Comparison of ENCODE assay signal across 13 cellular contexts in the genomic region with DNA sequence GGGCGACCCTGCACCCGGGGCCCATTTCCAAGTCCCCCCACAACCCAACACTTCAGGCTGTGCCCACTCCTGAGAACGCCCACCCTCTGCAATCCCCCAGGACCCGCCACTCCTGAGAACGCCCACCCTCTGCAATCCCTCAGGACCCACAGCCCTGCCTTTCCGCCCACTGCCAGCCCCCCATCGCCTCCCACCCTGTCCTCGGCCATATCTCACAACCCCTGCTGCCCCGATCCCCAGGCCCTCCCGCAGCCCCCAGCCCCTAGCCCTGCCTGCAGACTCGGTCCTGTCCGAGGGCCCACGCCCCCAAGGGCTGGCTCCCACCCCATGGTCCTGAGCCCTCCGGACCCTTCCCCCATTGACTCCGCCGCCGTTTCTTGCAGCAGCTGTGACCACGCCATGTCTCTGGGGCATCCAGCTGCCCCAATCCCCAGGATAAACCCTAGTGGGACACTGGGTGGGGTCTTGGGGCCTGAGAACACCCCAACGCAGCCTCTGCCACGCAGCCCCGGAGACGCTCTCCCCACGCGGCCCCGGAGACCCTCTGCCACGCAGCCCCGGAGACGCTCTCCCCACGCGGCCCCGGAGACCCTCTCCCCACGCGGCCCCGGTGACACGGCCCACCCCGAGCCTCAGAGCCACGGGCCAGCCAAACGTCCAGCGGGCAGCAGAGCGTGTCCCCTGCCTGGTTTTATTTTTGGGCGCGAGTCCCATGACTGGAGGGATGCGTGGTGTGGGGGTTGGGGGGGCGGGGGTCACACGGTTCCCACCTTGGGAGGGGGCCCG.
"Had no signal": no experiment of that assay in that cellular context is flagged by ENCODE, and none has a peak within 500 bp of the region (broad histone marks: within the 10 kb centered on the region; RNA-seq: fewer than 3 reads in every experiment).

No MANE protein-coding gene starts in this region.

- H3K9me3 ChIP-seq: colonic mucosa, right lobe of liver, vagina had no signal

- DNase-seq: activated CD4-positive, alpha-beta T cell treated with anti-CD3 and anti-CD28 coated beads, Interleukin-2, amount 10 ng/mL, durations not matched to agents 7 days and 5 days; activated CD8-positive, alpha-beta memory T cell treated with anti-CD3 and anti-CD28 coated beads for 24 hours; activated naive CD4-positive, alpha-beta T cell treated with Interleukin-2 at 50 U/mL for 16 hours; activated naive CD8-positive, alpha-beta T cell treated with anti-CD3 and anti-CD28 coated beads, Interleukin-2, amount 50 U/mL, for 24 hours; colonic mucosa; effector CD4-positive, alpha-beta T cell; stimulated activated CD4-positive, alpha-beta T cell treated with anti-CD3 and anti-CD28 coated beads, Interleukin-12 subunit alpha, Interleukin-12 subunit beta, amount 100 ng/mL, for 4 hours had no signal

- H3K4me1 Mint-ChIP-seq: activated CD4-positive, alpha-beta T cell treated with anti-CD3 and anti-CD28 coated beads, Interleukin-2, amount 10 ng/mL, durations not matched to agents 7 days and 5 days; activated naive CD8-positive, alpha-beta T cell treated with anti-CD3 and anti-CD28 coated beads, Interleukin-2, amount 50 U/mL, for 24 hours; neural progenitor cell had no signal

- ATAC-seq: activated naive CD8-positive, alpha-beta T cell treated with anti-CD3 and anti-CD28 coated beads, Interleukin-2, amount 50 U/mL, for 24 hours; WTC11 had no signal

- H3K27ac Mint-ChIP-seq: activated CD4-positive, alpha-beta T cell treated with anti-CD3 and anti-CD28 coated beads, Interleukin-2, amount 10 ng/mL, durations not matched to agents 7 days and 5 days; activated naive CD8-positive, alpha-beta T cell treated with anti-CD3 and anti-CD28 coated beads, Interleukin-2, amount 50 U/mL, for 24 hours; mesothelial cell of epicardium; stimulated activated naive CD8-positive, alpha-beta T cell treated with anti-CD3 and anti-CD28 coated beads, Interleukin-15, Interleukin-2, amounts not matched to agents 100 ng/mL and 50 ng/mL, for 24 hours had no signal

- H2AFZ ChIP-seq: neural progenitor cell had no signal

- H3K9me3 Mint-ChIP-seq: activated CD4-positive, alpha-beta T cell treated with anti-CD3 and anti-CD28 coated beads, Interleukin-2, amount 10 ng/mL, durations not matched to agents 7 days and 5 days; activated naive CD8-positive, alpha-beta T cell treated with anti-CD3 and anti-CD28 coated beads, Interleukin-2, amount 50 U/mL, for 24 hours; mesothelial cell of epicardium; neural progenitor cell; stimulated activated naive CD8-positive, alpha-beta T cell treated with anti-CD3 and anti-CD28 coated beads, Interleukin-15, Interleukin-2, amounts not matched to agents 100 ng/mL and 50 ng/mL, for 24 hours; WTC11 had no signal

- H3K4me2 ChIP-seq: neural progenitor cell had no signal

- H3K4me3 ChIP-seq: colonic mucosa, neural progenitor cell, right lobe of liver, vagina had no signal

- H3K4me3 Mint-ChIP-seq: activated CD4-positive, alpha-beta T cell treated with anti-CD3 and anti-CD28 coated beads, Interleukin-2, amount 10 ng/mL, durations not matched to agents 7 days and 5 days; activated naive CD8-positive, alpha-beta T cell treated with anti-CD3 and anti-CD28 coated beads, Interleukin-2, amount 50 U/mL, for 24 hours; mesothelial cell of epicardium; neural progenitor cell; stimulated activated naive CD8-positive, alpha-beta T cell treated with anti-CD3 and anti-CD28 coated beads, Interleukin-15, Interleukin-2, amounts not matched to agents 100 ng/mL and 50 ng/mL, for 24 hours; WTC11 had no signal

- H3K27me3 Mint-ChIP-seq: activated CD4-positive, alpha-beta T cell treated with anti-CD3 and anti-CD28 coated beads, Interleukin-2, amount 10 ng/mL, durations not matched to agents 7 days and 5 days; activated naive CD8-positive, alpha-beta T cell treated with anti-CD3 and anti-CD28 coated beads, Interleukin-2, amount 50 U/mL, for 24 hours; stimulated activated naive CD8-positive, alpha-beta T cell treated with anti-CD3 and anti-CD28 coated beads, Interleukin-15, Interleukin-2, amounts not matched to agents 100 ng/mL and 50 ng/mL, for 24 hours had no signal

- H3K9ac ChIP-seq: neural progenitor cell had no signal

- H3K36me3 ChIP-seq: colonic mucosa, neural progenitor cell had no signal

- H3K27me3 ChIP-seq: colonic mucosa, neural progenitor cell, right lobe of liver, vagina had no signal
